Comparison of ENCODE assay signal across 1 cellular context in genomic region chr14:68469208-68469713, GRCh38.
TF ChIP-seq lines count a peak whose summit lies in the region.

No MANE protein-coding gene starts in this region.

TF ChIP-seq in HepG2, 621 proteins besides CTCF, POLR2A, EP300 and RAD21 (continued from another document):
- TF ChIP-seq ERF (CRISPR knock-in tag; IDR thresholded peaks at IDR 0.05) (peak; percentile 41; the same call in 1 of the 2 replicates), TBL1XR1 (IDR thresholded peaks at IDR 0.05; ENCODE audit: borderline replicate concordance, low read length, partially characterized antibody) (peak; percentile 88), ZZZ3 (CRISPR knock-in tag; IDR thresholded peaks at IDR 0.05; ENCODE audit: borderline replicate concordance) (no peak), ZNF678 (CRISPR knock-in tag; IDR thresholded peaks at IDR 0.05) (no peak), KLF15 (CRISPR knock-in tag; IDR thresholded peaks at IDR 0.05; ENCODE audit: borderline replicate concordance) (no peak), HHEX (CRISPR knock-in tag; IDR thresholded peaks at IDR 0.05) (peak; percentile 98)
- TF ChIP-seq, protein P1, sequence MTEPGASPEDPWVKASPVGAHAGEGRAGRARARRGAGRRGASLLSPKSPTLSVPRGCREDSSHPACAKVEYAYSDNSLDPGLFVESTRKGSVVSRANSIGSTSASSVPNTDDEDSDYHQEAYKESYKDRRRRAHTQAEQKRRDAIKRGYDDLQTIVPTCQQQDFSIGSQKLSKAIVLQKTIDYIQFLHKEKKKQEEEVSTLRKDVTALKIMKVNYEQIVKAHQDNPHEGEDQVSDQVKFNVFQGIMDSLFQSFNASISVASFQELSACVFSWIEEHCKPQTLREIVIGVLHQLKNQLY (CRISPR knock-in tag; IDR thresholded peaks at IDR 0.05): 0 out of 2 replicates have a peak, but pooled peaks have one; percentile 32
TF ChIP-seq in HepG2: peak in this region for 125.
